ENCODE assay signal across 10 cellular contexts in genomic region chr7:44962483-44963251, GRCh38. TPM values are rescaled to one million over a fixed set of nuclear protein-coding genes. Genes with fewer than 3 reads are reported as not detected.
DNase-seq lines count a peak whose midpoint lies in the region; ATAC-seq and TF ChIP-seq lines count a peak whose summit lies in the region.
"Had no signal": no experiment of that assay in that cellular context is flagged by ENCODE, and none has a peak within 500 bp of the region (broad histone marks: within the 10 kb centered on the region; RNA-seq: fewer than 3 reads in every experiment).

No MANE protein-coding gene starts in this region.

- no peak overlapping the region for H2AFZ ChIP-seq in SK-N-SH (ENCODE audit: low read depth)

- CTCF ChIA-PET in SK-N-SH (lab: Yijun Ruan, JAX): interaction anchor here (1.0 to 2.1 kb wide), 2 partner anchors 14 to 105 kb away, joined by 3 to 5 read pairs; no protein-coding TSS in a partner anchor
- CTCF ChIA-PET in CD8-positive, alpha-beta memory T cell (lab: Charles Lee): interaction anchor here (3.7 kb wide), 1 partner anchor 10 kb away, joined by 16 read pairs; no protein-coding TSS in a partner anchor

- peaks cover 0 to 2% of the 10 kb centered on the region in 2 donors for H3K27me3 Mint-ChIP-seq in CD8-positive, alpha-beta memory T cell

- H3K79me2 ChIP-seq in SK-N-SH (ENCODE audit: insufficient read depth): no peaks in the 10 kb centered on the region

- no peaks in the 10 kb centered on the region for H3F3A ChIP-seq in SK-N-SH (replicated peaks; ENCODE audit: insufficient read depth)

- H3K4me3 ChIP-seq in SK-N-SH (ENCODE audit: low read depth in 2 of 2, low read length in 1 of 2) (no peak overlapping the region), subcutaneous abdominal adipose tissue (ENCODE audit: low read depth in 1 of 5, low read length in 5 of 5) (peak overlapping the region in 4 of 5 donors; percentile 37 to 71 (median 56))
- no peak overlapping the region for H3K4me3 ChIP-seq in CD8-positive, alpha-beta memory T cell (ENCODE audit: low read length)
- H3K4me3 ChIP-seq: BLaER1 treated with 17β-estradiol and CSF1 and Interleukin-3, amounts not matched to agents 10 nM and 100 nM had no signal

- no peak for TF ChIP-seq CTCF in SK-N-SH (IDR thresholded peaks at IDR 0.05)

- no peak overlapping the region for H3K4me3 Mint-ChIP-seq in CD8-positive, alpha-beta memory T cell

- no peak overlapping the region for H3K27ac ChIP-seq in SK-N-SH (ENCODE audit: low read depth in 2 of 2, low read length in 1 of 2)
- H3K27ac ChIP-seq in subcutaneous abdominal adipose tissue (ENCODE audit: low read depth, low read length): no peak overlapping the region
- no peak overlapping the region for H3K27ac ChIP-seq in CD8-positive, alpha-beta memory T cell (ENCODE audit: low read depth, low read length)

- peaks cover 0 to 40% (median 2%) of the 10 kb centered on the region in 3 donors for H3K36me3 Mint-ChIP-seq in CD8-positive, alpha-beta memory T cell

- H4K20me1 ChIP-seq in SK-N-SH (ENCODE audit: insufficient read depth): no peaks in the 10 kb centered on the region

- no peak overlapping the region for H3K4me2 ChIP-seq in SK-N-SH
- H3K4me2 ChIP-seq: BLaER1 treated with 17β-estradiol and CSF1 and Interleukin-3, amounts not matched to agents 10 nM and 100 nM had no signal

- no peak for TF ChIP-seq EP300 in SK-N-SH (IDR thresholded peaks at IDR 0.05; ENCODE audit: borderline replicate concordance in 1 of 2, low read depth in 1 of 2, low read length in 1 of 2)

- peaks cover 0 to 2% (median 0%) of the 10 kb centered on the region in 5 donors for H3K9me3 Mint-ChIP-seq in CD8-positive, alpha-beta memory T cell

- H3K4me1 ChIP-seq in SK-N-SH (ENCODE audit: control insufficient read depth in 1 of 2, insufficient read depth in 2 of 2, low read depth in 1 of 2, low read length in 1 of 2): no peaks in the 10 kb centered on the region
- H3K4me1 ChIP-seq in subcutaneous abdominal adipose tissue (ENCODE audit: control insufficient read depth in 5 of 5, insufficient read depth in 5 of 5, low read length in 5 of 5): peaks cover 0 to 16% (median 10%) of the 10 kb centered on the region in 5 donors
- peaks cover 11% of the 10 kb centered on the region for H3K4me1 ChIP-seq in CD8-positive, alpha-beta memory T cell (ENCODE audit: insufficient read depth, low read length)

- 87% methylated on average over 73 of the region's 76 CpGs for WGBS in SK-N-SH (ENCODE audit: low lambda C conversion rate)

- no peak for TF ChIP-seq RAD21 in SK-N-SH (IDR thresholded peaks at IDR 0.05; ENCODE audit: low read length)

- POLR2A ChIA-PET in SK-N-SH (lab: Yijun Ruan, JAX): no interaction called here
- POLR2A ChIA-PET in CD8-positive, alpha-beta memory T cell (lab: Charles Lee): no interaction called here

- H3K36me3 ChIP-seq in SK-N-SH (replicated peaks in 1 of 2; ENCODE audit: control insufficient read depth in 1 of 2, insufficient read depth in 2 of 2, low read length in 1 of 2) (no peaks in the 10 kb centered on the region), subcutaneous abdominal adipose tissue (ENCODE audit: control insufficient read depth in 5 of 5, insufficient read depth in 5 of 5, low read length in 5 of 5) (no peaks in the 10 kb centered on the region)
- peaks cover 14% of the 10 kb centered on the region for H3K36me3 ChIP-seq in CD8-positive, alpha-beta memory T cell (ENCODE audit: insufficient read depth, low read length)

- H3K27me3 ChIP-seq in SK-N-SH (ENCODE audit: insufficient read depth) (no peaks in the 10 kb centered on the region), subcutaneous abdominal adipose tissue (ENCODE audit: control insufficient read depth in 5 of 5, insufficient read depth in 4 of 5, low read length in 5 of 5) (peaks cover 0 to 23% (median 17%) of the 10 kb centered on the region in 5 donors)
- H3K27me3 ChIP-seq in CD8-positive, alpha-beta memory T cell (ENCODE audit: insufficient read depth, low read length, poor library complexity, severe bottlenecking): no peaks in the 10 kb centered on the region
- H3K27me3 ChIP-seq: BLaER1 treated with 17β-estradiol and CSF1 and Interleukin-3, amounts not matched to agents 10 nM and 100 nM had no signal

- ATAC-seq in SK-N-SH treated with all-trans-retinoic acid at 6 μM for 48 hours: no peak
- ATAC-seq in HG03280 (IDR thresholded peaks at IDR 0.05; ENCODE audit: unreplicated experiment): no peak
- ATAC-seq in HG03108 (IDR thresholded peaks at IDR 0.05; ENCODE audit: unreplicated experiment): no peak

- DNase-seq in SK-N-SH (peak; percentile 45), cerebellar cortex (ENCODE audit: low spot score) (peak; percentile 32), kidney tubule cell (ENCODE audit: low spot score) (peak; percentile 30)
- no peak for DNase-seq in CD8-positive, alpha-beta memory T cell
- DNase-seq: activated CD4-positive, alpha-beta T cell treated with anti-CD3 and anti-CD28 coated beads for 48 hours had no signal

- H3K9me3 ChIP-seq in SK-N-SH (no peaks in the 10 kb centered on the region), subcutaneous abdominal adipose tissue (ENCODE audit: control insufficient read depth in 5 of 5, low read length in 5 of 5) (no peaks in the 10 kb centered on the region)
- no peaks in the 10 kb centered on the region for H3K9me3 ChIP-seq in CD8-positive, alpha-beta memory T cell (ENCODE audit: low read length)
- H3K9me3 ChIP-seq: BLaER1 treated with 17β-estradiol and CSF1 and Interleukin-3, amounts not matched to agents 10 nM and 100 nM had no signal

- H3K4me1 Mint-ChIP-seq in CD8-positive, alpha-beta memory T cell: peaks cover 14 to 25% (median 20%) of the 10 kb centered on the region in 3 donors

- H3K27ac Mint-ChIP-seq in CD8-positive, alpha-beta memory T cell: no peak overlapping the region

- no peaks in the 10 kb centered on the region for H3K9me2 ChIP-seq in SK-N-SH

- H3K9ac ChIP-seq in SK-N-SH (no peak overlapping the region), subcutaneous abdominal adipose tissue (ENCODE audit: low read length in 5 of 5) (peak overlapping the region in 3 of 5 donors; percentile 30 to 39 (median 35))
- H3K9ac ChIP-seq: BLaER1 treated with 17β-estradiol and CSF1 and Interleukin-3, amounts not matched to agents 10 nM and 100 nM had no signal

TF ChIP-seq in SK-N-SH, 30 proteins besides CTCF, POLR2A, EP300 and RAD21:
- TF ChIP-seq GATA2 (CRISPR knock-in tag; IDR thresholded peaks at IDR 0.05): no peak
- no peak for TF ChIP-seq NFIC (IDR thresholded peaks at IDR 0.05; ENCODE audit: borderline replicate concordance)
- no peak for TF ChIP-seq SMC3 (IDR thresholded peaks at IDR 0.05; ENCODE audit: low read depth, low read length)
- no peak for TF ChIP-seq MXI1 (IDR thresholded peaks at IDR 0.05; ENCODE audit: low read depth, low read length)
- TF ChIP-seq YY1 (IDR thresholded peaks at IDR 0.05; ENCODE audit: low read depth): no peak
- no peak for TF ChIP-seq TAF1 (IDR thresholded peaks at IDR 0.05; ENCODE audit: borderline replicate concordance, low read depth, low read length)
- no peak for TF ChIP-seq JUND (IDR thresholded peaks at IDR 0.05)

TF ChIP-seq in SK-N-SH treated with all-trans-retinoic acid at 6 μM for 48 hours, 23 proteins besides CTCF, POLR2A, EP300 and RAD21:
- TF ChIP-seq ESRRG (CRISPR knock-in tag; IDR thresholded peaks at IDR 0.05) (no peak), ZNF70 (CRISPR knock-in tag; IDR thresholded peaks at IDR 0.05) (no peak), ZNF565 (CRISPR knock-in tag; conservative IDR thresholded peaks at IDR 0.05; ENCODE audit: low read depth) (no peak), ZNF8 (CRISPR knock-in tag; IDR thresholded peaks at IDR 0.05) (no peak), SNAI2 (CRISPR knock-in tag; IDR thresholded peaks at IDR 0.05) (no peak), BACH2 (CRISPR knock-in tag; IDR thresholded peaks at IDR 0.05; ENCODE audit: borderline replicate concordance) (no peak), ARNTL (CRISPR knock-in tag; IDR thresholded peaks at IDR 0.05; ENCODE audit: borderline replicate concordance, low read depth) (no peak), GLIS3 (CRISPR knock-in tag; IDR thresholded peaks at IDR 0.05) (no peak), OSR1 (CRISPR knock-in tag; IDR thresholded peaks at IDR 0.05) (no peak), TOX (CRISPR knock-in tag; IDR thresholded peaks at IDR 0.05; ENCODE audit: borderline replicate concordance) (no peak)
TF ChIP-seq in SK-N-SH treated with all-trans-retinoic acid at 6 μM for 48 hours: peak in this region for 0.

RNA-seq across cellular contexts. Expression of gene MYO1G, which starts 16.1 kb away (rescaled TPM):
- 0.05 and 0.10 TPM in 2 replicates for polyA plus RNA-seq in SK-N-SH (2012; rRNA removed)
- polyA plus RNA-seq in SK-N-SH (2012; cell fraction: cytosol; rRNA removed): 0.01 TPM in 2 replicates
- 0.24 and 0.26 TPM in 2 replicates for polyA plus RNA-seq in SK-N-SH (2012; cell fraction: nucleus; rRNA removed)
- total RNA-seq in CD8-positive, alpha-beta memory T cell: 100 to 1,000 TPM; 363 to 374 TPM
- 182 TPM for polyA plus RNA-seq in CD8-positive, alpha-beta memory T cell

RNA-seq across cellular contexts. Expression of gene CCM2, which starts 37.3 kb away (rescaled TPM):
- 65.6 and 83.2 TPM in 2 replicates for polyA plus RNA-seq in SK-N-SH (2012; rRNA removed)
- polyA plus RNA-seq in SK-N-SH (2012; cell fraction: cytosol; rRNA removed): 46.0 and 71.9 TPM in 2 replicates
- polyA plus RNA-seq in SK-N-SH (2012; cell fraction: nucleus; rRNA removed): 81.6 and 98.7 TPM in 2 replicates
- total RNA-seq in CD8-positive, alpha-beta memory T cell: 10 to 100 TPM; 70.6 to 74.8 TPM
- polyA plus RNA-seq in CD8-positive, alpha-beta memory T cell: 81.1 TPM

Comparison
In these comparisons a context has a peak if more than half of its experiments do, and no peak if none do; other contexts are left out.
1. DNase-seq: peak in SK-N-SH (single experiment), cerebellar cortex (single experiment) and kidney tubule cell (single experiment); none in CD8-positive, alpha-beta memory T cell (0 of 5).
2. H3K4me3 ChIP-seq: peak in subcutaneous abdominal adipose tissue (4 of 5); none in SK-N-SH (0 of 2) and CD8-positive, alpha-beta memory T cell (single experiment).
3. RNA of gene MYO1G, which starts 16.1 kb away (polyA plus RNA-seq): 182 TPM in CD8-positive, alpha-beta memory T cell (single experiment); 0.01 to 0.26 TPM in SK-N-SH; every median in the first group is over 100 times any median in the second.